22 cellular contexts compared by ENCODE assay signal in the genomic region with DNA sequence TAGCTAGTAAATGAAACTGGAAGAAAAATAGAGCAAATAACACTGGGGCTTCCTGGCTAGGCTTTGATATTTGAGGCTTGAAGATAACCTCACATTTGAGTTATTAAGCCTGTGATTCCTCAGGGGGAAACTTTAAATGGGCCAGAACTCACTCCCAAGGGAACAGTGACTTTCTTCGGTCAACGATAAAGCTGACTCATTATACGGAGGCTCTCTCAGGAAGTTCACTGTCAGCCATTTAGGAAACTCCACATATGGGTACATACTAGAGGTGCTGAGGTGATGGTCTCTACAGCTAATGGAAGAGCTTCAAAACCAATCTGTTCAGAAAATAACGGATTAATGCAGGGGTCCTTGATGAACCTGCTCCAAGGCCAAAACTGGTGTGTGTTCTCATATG.
"Had no signal": no experiment of that assay in that cellular context is flagged by ENCODE, and none has a peak within 500 bp of the region (broad histone marks: within the 10 kb centered on the region; RNA-seq: fewer than 3 reads in every experiment).

No MANE protein-coding gene starts in this region.

- H3K27ac ChIP-seq: epithelial cell of prostate, gastrocnemius medialis, lower lobe of right lung, ovary, psoas muscle, sigmoid colon, stomach, thyroid gland had no signal

- H3K9me3 ChIP-seq: gastrocnemius medialis, lower lobe of right lung, ovary, psoas muscle, sigmoid colon, stomach, thyroid gland had no signal

- H3K4me3 ChIP-seq: gastrocnemius medialis, lower lobe of right lung, ovary, psoas muscle, sigmoid colon, stomach, thyroid gland had no signal

- DNase-seq: cortex of kidney; foreskin fibroblast; gastrocnemius medialis; head of caudate nucleus; left ventricle myocardium superior; lower lobe of right lung; naive thymus-derived CD8-positive, alpha-beta T cell; nephron progenitor cell; occipital lobe; ovary; posterior cingulate gyrus; psoas muscle; right cardiac atrium; sigmoid colon; stimulated activated CD4-positive, alpha-beta T cell treated with anti-CD3 and anti-CD28 coated beads, Interleukin-2, amount 100 ng/mL, for 24 hours; stimulated activated CD4-positive, alpha-beta T cell treated with anti-CD3 and anti-CD28 coated beads, Interleukin-4, amount 100 ng/mL, for 24 hours; stimulated activated naive CD4-positive, alpha-beta T cell treated with Interleukin-2 at 50 U/mL for 16 hours; stomach; thyroid gland had no signal

- H3K4me1 ChIP-seq: gastrocnemius medialis, lower lobe of right lung, psoas muscle, sigmoid colon, stomach, thyroid gland had no signal

- H3K27me3 ChIP-seq: gastrocnemius medialis, ovary, sigmoid colon, stomach, thyroid gland had no signal

- H3K36me3 ChIP-seq: gastrocnemius medialis, lower lobe of right lung, ovary, sigmoid colon, stomach, thyroid gland had no signal

- ATAC-seq: esophagus mucosa; gastrocnemius medialis; left ventricle myocardium superior; lower lobe of right lung; naive thymus-derived CD8-positive, alpha-beta T cell; psoas muscle; right cardiac atrium; stimulated activated effector memory CD8-positive, alpha-beta T cell treated with anti-CD3 and anti-CD28 coated beads, Interleukin-12 subunit alpha, Interleukin-12 subunit beta, amount 100 ng/mL, for 72 hours had no signal
